30 cellular contexts compared by ENCODE assay signal in the genomic region with DNA sequence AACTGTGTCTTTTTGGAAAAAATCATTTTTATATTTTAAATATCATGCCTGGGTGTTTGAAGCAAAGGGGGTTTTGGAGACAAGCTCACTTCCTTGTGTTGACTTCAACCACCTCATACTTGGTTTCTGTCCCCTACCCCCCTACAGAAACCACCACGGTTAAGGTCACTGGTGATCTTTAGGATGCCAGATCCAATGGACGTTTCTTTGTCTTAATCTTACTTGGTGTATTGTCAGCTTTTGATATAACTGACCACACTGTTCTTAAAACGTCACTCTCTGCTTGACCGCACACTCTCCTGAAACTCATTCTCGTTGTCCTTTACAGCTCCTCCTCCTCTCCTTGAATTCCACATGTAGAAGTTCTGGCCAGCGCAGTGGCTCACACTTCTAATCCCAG. TPM values are rescaled to one million over a fixed set of nuclear protein-coding genes. Genes with fewer than 3 reads are reported as not detected.
DNase-seq lines count a peak whose midpoint lies in the region; ATAC-seq and TF ChIP-seq lines count a peak whose summit lies in the region.
"Had no signal": no experiment of that assay in that cellular context is flagged by ENCODE, and none has a peak within 500 bp of the region (broad histone marks: within the 10 kb centered on the region; RNA-seq: fewer than 3 reads in every experiment).

No MANE protein-coding gene starts in this region.

- no peak for DNase-seq in activated B cell treated with CpG ODN at 0.5 μM for 24 hours
- peak; percentile 23 to 38 for DNase-seq in thyroid gland
- no peak for DNase-seq in NCI-H748 treated with DMSO at 0.1 percent for 48 hours (lab: John Stamatoyannopoulos, UW)
- DNase-seq in HCEC 1CT, result no peak
- DNase-seq in NCI-H2171 (lab: John Stamatoyannopoulos, UW), result no peak
- no peak for DNase-seq in naive thymus-derived CD8-positive, alpha-beta T cell
- DNase-seq: activated CD8-positive, alpha-beta memory T cell treated with anti-CD3 and anti-CD28 coated beads for 24 hours; activated gamma-delta T cell treated with Interleukin-2 at 50 U/mL for 16 hours; Caco-2; central memory CD4-positive, alpha-beta T cell; DMS79 treated with DMSO at 0.1 percent for 48 hours; dorsolateral prefrontal cortex; HFFc6; hypothalamus; immature natural killer cell; left lung; naive thymus-derived CD4-positive, alpha-beta T cell; NCI-H146; NCI-H2107; NCI-H446; NCI-H82; nucleus accumbens; SK-N-SH had no signal

- intact Hi-C loops in activated B cell treated with CpG ODN at 0.5 μM for 24 hours (cut with micrococcal nuclease) (no loop called here), thyroid gland (cut with DNase I) (no loop called here)

- WGBS in thyroid gland, 2 donors, result 70 to 77% methylated on average over 6 of the region's 6 CpGs

- H3K4me1 Mint-ChIP-seq in activated B cell treated with CpG ODN at 0.5 μM for 24 hours, result peaks cover 71% of the 10 kb centered on the region
- H3K4me1 Mint-ChIP-seq in naive thymus-derived CD8-positive, alpha-beta T cell, result peaks cover 0 to 31% (median 0%) of the 10 kb centered on the region in 4 donors

- H3K27me3 ChIP-seq in thyroid gland, result no peaks in the 10 kb centered on the region
- H3K27me3 ChIP-seq: dorsolateral prefrontal cortex, gastroesophageal sphincter, left lung had no signal

- H3K9me3 ChIP-seq in thyroid gland, result no peaks in the 10 kb centered on the region
- H3K9me3 ChIP-seq: gastroesophageal sphincter, left lung, SK-N-SH had no signal

- no peak overlapping the region for H3K4me3 ChIP-seq in thyroid gland (replicated peaks in 1 of 3)
- H3K4me3 ChIP-seq: dorsolateral prefrontal cortex, gastroesophageal sphincter, left lung had no signal

- no peak overlapping the region for H3K27ac ChIP-seq in thyroid gland
- H3K27ac ChIP-seq: C4-2B, dorsolateral prefrontal cortex, gastroesophageal sphincter, left lung had no signal

- CTCF ChIA-PET in activated B cell treated with CpG ODN at 0.5 μM for 24 hours (lab: Charles Lee), result interaction anchor here (1.0 to 1.7 kb wide), 3 partner anchors 15 to 127 kb away, joined by 3 to 5 read pairs (median 4); no protein-coding TSS in a partner anchor

- POLR2A ChIA-PET in activated B cell treated with CpG ODN at 0.5 μM for 24 hours (lab: Charles Lee), result interaction anchor here (0.5 to 4.0 kb wide), 17 partner anchors 10 to 1180 kb away, joined by 3 to 53 read pairs (median 5); a partner anchor contains a TSS
- POLR2A ChIA-PET in naive thymus-derived CD8-positive, alpha-beta T cell (lab: Charles Lee), result no interaction called here

- TF ChIP-seq POLR2A in thyroid gland (IDR thresholded peaks at IDR 0.05), result no peak

- peak overlapping the region; percentile 85 for H3K27ac Mint-ChIP-seq in activated B cell treated with CpG ODN at 0.5 μM for 24 hours
- no peak overlapping the region for H3K27ac Mint-ChIP-seq in naive thymus-derived CD8-positive, alpha-beta T cell
- H3K27ac Mint-ChIP-seq: HFFc6; immature natural killer cell; mesothelial cell of epicardium; naive thymus-derived CD4-positive, alpha-beta T cell; T-helper 1 cell treated with Interleukin-12 subunit alpha and Interleukin-12 subunit beta and Interleukin-4 antibody, amounts not matched to agents 30 μg/mL and 1 μg/mL, for 36 hours had no signal

- H3K9me3 Mint-ChIP-seq in activated B cell treated with CpG ODN at 0.5 μM for 24 hours, result peaks cover 4% of the 10 kb centered on the region
- peaks cover 0 to 9% (median 0%) of the 10 kb centered on the region in 9 donors for H3K9me3 Mint-ChIP-seq in naive thymus-derived CD8-positive, alpha-beta T cell
- H3K9me3 Mint-ChIP-seq: HFFc6; immature natural killer cell; T-helper 1 cell treated with Interleukin-12 subunit alpha and Interleukin-12 subunit beta and Interleukin-4 antibody, amounts not matched to agents 30 μg/mL and 1 μg/mL, for 36 hours had no signal

- no peaks in the 10 kb centered on the region for H3K36me3 Mint-ChIP-seq in activated B cell treated with CpG ODN at 0.5 μM for 24 hours (ENCODE audit: low read depth)
- H3K36me3 Mint-ChIP-seq in naive thymus-derived CD8-positive, alpha-beta T cell, result peaks cover 0 to 5% (median 4%) of the 10 kb centered on the region in 3 donors
- H3K36me3 Mint-ChIP-seq: immature natural killer cell, mesothelial cell of epicardium had no signal

- peak overlapping the region; percentile 56 for H3K4me3 Mint-ChIP-seq in activated B cell treated with CpG ODN at 0.5 μM for 24 hours
- H3K4me3 Mint-ChIP-seq in naive thymus-derived CD8-positive, alpha-beta T cell, result no peak overlapping the region
- H3K4me3 Mint-ChIP-seq: HFFc6; immature natural killer cell; mesothelial cell of epicardium; naive thymus-derived CD4-positive, alpha-beta T cell; stimulated activated naive CD8-positive, alpha-beta T cell treated with anti-CD3 and anti-CD28 coated beads, Interleukin-15, Interleukin-2, amounts not matched to agents 100 ng/mL and 50 ng/mL, for 24 hours; T-helper 1 cell treated with Interleukin-12 subunit alpha and Interleukin-12 subunit beta and Interleukin-4 antibody, amounts not matched to agents 30 μg/mL and 1 μg/mL, for 36 hours had no signal

- H3K36me3 ChIP-seq in thyroid gland, result no peaks in the 10 kb centered on the region
- H3K36me3 ChIP-seq: gastroesophageal sphincter, left lung had no signal

- TF ChIP-seq CTCF in activated B cell treated with CpG ODN at 0.5 μM for 24 hours (IDR thresholded peaks at IDR 0.05) (no peak), thyroid gland (IDR thresholded peaks at IDR 0.05) (no peak)

- no peaks in the 10 kb centered on the region for H3K27me3 Mint-ChIP-seq in activated B cell treated with CpG ODN at 0.5 μM for 24 hours
- H3K27me3 Mint-ChIP-seq in naive thymus-derived CD8-positive, alpha-beta T cell, result peaks cover 0 to 2% (median 0%) of the 10 kb centered on the region in 5 donors

- peak; percentile 61 for ATAC-seq in GM18517 (IDR thresholded peaks at IDR 0.05; ENCODE audit: unreplicated experiment)
- peak; percentile 61 for ATAC-seq in GM21515 (IDR thresholded peaks at IDR 0.05; ENCODE audit: unreplicated experiment)
- peak; percentile 88 for ATAC-seq in activated B cell treated with CpG ODN at 0.5 μM for 24 hours (ENCODE audit: low read depth)
- no peak for ATAC-seq in naive thymus-derived CD8-positive, alpha-beta T cell
- ATAC-seq: gastroesophageal sphincter; left lung; naive thymus-derived CD4-positive, alpha-beta T cell had no signal

- peaks cover 0 to 11% of the 10 kb centered on the region in 2 donors for H3K4me1 ChIP-seq in thyroid gland
- H3K4me1 ChIP-seq: Caco-2, gastroesophageal sphincter had no signal

RNA-seq across cellular contexts. Expression of a gene that starts 34.8 kb away (rescaled TPM):
- total RNA-seq in activated B cell treated with CpG ODN at 0.5 μM for 24 hours (277 and 288 TPM in 2 replicates), thyroid gland (10 to 100 TPM; 29.7 to 53.6 (median 38.8) TPM)
- 10 to 100 TPM; 13.1 to 13.7 TPM for total RNA-seq in naive thymus-derived CD8-positive, alpha-beta T cell
- polyA plus RNA-seq in naive thymus-derived CD8-positive, alpha-beta T cell, result 1 to 10 TPM; 2.7 to 4.9 (median 4.5) TPM

RNA-seq across cellular contexts. Expression of a gene that starts 55.6 kb away (rescaled TPM):
- total RNA-seq in activated B cell treated with CpG ODN at 0.5 μM for 24 hours (29.4 and 33.7 TPM in 2 replicates), thyroid gland (10 to 100 TPM; 29.6 to 35.6 (median 32.5) TPM)
- under 1 TPM; 0.55 to 0.99 TPM for total RNA-seq in naive thymus-derived CD8-positive, alpha-beta T cell
- 1 to 10 TPM in 1 of 3 donors, under 1 TPM in 1, not detected in 1; 0.33 to 5.1 TPM for polyA plus RNA-seq in naive thymus-derived CD8-positive, alpha-beta T cell

Comparison
In these comparisons a context has a peak if more than half of its experiments do, and no peak if none do; other contexts are left out.
1. ATAC-seq: peak in GM18517 (single experiment), GM21515 (single experiment) and activated B cell treated with CpG ODN at 0.5 μM for 24 hours (single experiment); none in naive thymus-derived CD8-positive, alpha-beta T cell (0 of 2).
2. DNase-seq: peak in thyroid gland (2 of 2); none in activated B cell treated with CpG ODN at 0.5 μM for 24 hours (single experiment), NCI-H748 treated with DMSO at 0.1 percent for 48 hours (single experiment), HCEC 1CT (single experiment), NCI-H2171 (single experiment) and naive thymus-derived CD8-positive, alpha-beta T cell (0 of 10).
3. RNA of a gene that starts 55.6 kb away (total RNA-seq): 29.4 to 33.7 TPM in activated B cell treated with CpG ODN at 0.5 μM for 24 hours and 29.6 to 35.6 TPM in thyroid gland; 0.55 to 0.99 TPM in naive thymus-derived CD8-positive, alpha-beta T cell; every median in the first group is over 10 times any median in the second.